8 cellular contexts compared by ENCODE assay signal in the genomic region with DNA sequence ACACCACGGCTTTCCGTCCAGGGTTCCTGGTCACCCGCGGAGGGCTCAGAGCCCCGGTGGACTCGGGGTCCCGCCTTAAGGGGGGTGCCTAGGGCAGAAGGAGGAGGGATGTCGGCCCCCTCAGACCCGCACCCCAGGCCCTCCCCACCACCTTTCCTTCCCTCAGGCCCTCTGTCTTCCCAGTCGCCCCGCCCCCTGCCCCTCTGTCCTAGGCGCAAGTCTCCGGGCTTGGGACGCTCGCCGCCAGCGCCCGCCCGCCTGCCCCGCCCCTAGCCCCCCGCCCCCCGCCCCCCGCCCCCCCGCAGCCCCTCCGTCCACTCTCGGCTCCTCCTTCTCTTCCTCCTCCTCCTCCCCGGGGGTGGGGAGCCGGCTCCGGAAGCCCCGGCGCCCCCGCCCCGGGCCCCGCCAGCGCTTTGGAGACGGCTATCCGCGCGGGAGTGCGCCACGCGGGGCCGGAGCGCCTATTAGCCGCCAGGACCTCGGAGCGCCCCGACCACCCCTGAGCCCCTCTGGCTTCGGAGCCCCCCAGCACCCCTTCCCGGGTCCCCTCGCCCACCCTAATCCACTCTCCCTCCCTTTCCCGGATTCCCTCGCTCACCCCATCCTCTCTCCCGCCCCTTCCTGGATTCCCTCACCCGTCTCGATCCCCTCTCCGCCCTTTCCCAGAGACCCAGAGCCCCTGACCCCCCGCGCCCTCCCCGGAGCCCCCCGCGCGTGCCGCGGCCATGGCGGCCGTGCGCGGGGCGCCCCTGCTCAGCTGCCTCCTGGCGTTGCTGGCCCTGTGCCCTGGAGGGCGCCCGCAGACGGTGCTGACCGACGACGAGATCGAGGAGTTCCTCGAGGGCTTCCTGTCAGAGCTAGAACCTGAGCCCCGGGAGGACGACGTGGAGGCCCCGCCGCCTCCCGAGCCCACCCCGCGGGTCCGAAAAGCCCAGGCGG. TPM values are rescaled to one million over a fixed set of nuclear protein-coding genes. Genes with fewer than 3 reads are reported as not detected.
DNase-seq lines count a peak whose midpoint lies in the region; ATAC-seq lines count a peak whose summit lies in the region.

Gene AEBP1 (plus strand): TSS at position 405 of the 939 bp plus-strand sequence. CDS start 321 bp downstream, at position 726.

- H3K27ac Mint-ChIP-seq in activated naive CD4-positive, alpha-beta T cell treated with anti-CD3 and anti-CD28 coated beads, Interleukin-2, amount 50 U/mL, for 72 hours: peak within 1 kb of the TSS; percentile 19 to 84

- ATAC-seq in activated naive CD4-positive, alpha-beta T cell treated with anti-CD3 and anti-CD28 coated beads, Interleukin-2, amount 50 U/mL, for 72 hours: peak; percentile 59 to 86
- ATAC-seq in left ventricle myocardium superior: peak; percentile 59
- no peak for ATAC-seq in HG03571 (IDR thresholded peaks at IDR 0.05; ENCODE audit: unreplicated experiment)

- intact Hi-C loops in left ventricle myocardium superior (cut with micrococcal nuclease): no loop called here

- DNase-seq in stimulated activated CD4-positive, alpha-beta T cell treated with anti-CD3 and anti-CD28 coated beads, Interleukin-12 subunit alpha, Interleukin-12 subunit beta, amount 100 ng/mL, for 4 hours: peak; percentile 43
- DNase-seq in stimulated activated CD4-positive, alpha-beta T cell treated with anti-CD3 and anti-CD28 coated beads, Interleukin-4, amount 100 ng/mL, for 24 hours: no peak
- DNase-seq in activated naive CD4-positive, alpha-beta T cell treated with anti-CD3 and anti-CD28 coated beads, Interleukin-2, amount 50 U/mL, for 72 hours (ENCODE audit: low spot score in 2 of 2): no peak
- peak; percentile 55 for DNase-seq in left ventricle myocardium superior
- peak; percentile 13 for DNase-seq in renal cortical epithelial cell (ENCODE audit: low read depth)
- DNase-seq in HuH-7.5 (ENCODE audit: low spot score): no peak
- no peak for DNase-seq in effector CD8-positive, alpha-beta T cell (lab: John Stamatoyannopoulos, UW)

- no peaks in the 10 kb centered on the region for H3K9me3 Mint-ChIP-seq in activated naive CD4-positive, alpha-beta T cell treated with anti-CD3 and anti-CD28 coated beads, Interleukin-2, amount 50 U/mL, for 72 hours

- H3K36me3 Mint-ChIP-seq in activated naive CD4-positive, alpha-beta T cell treated with anti-CD3 and anti-CD28 coated beads, Interleukin-2, amount 50 U/mL, for 72 hours: no peaks in the 10 kb centered on the region

RNA-seq across cellular contexts. Expression of gene AEBP1, which starts in this region (rescaled TPM):
- total RNA-seq in activated naive CD4-positive, alpha-beta T cell treated with anti-CD3 and anti-CD28 coated beads, Interleukin-2, amount 50 U/mL, for 72 hours: 10 to 100 TPM; 14.6 to 26.9 TPM
- total RNA-seq in left ventricle myocardium superior (18.4 TPM), renal cortical epithelial cell (3.5 and 19.0 TPM in 2 replicates)

Comparison
In these comparisons a context has a peak if more than half of its experiments do, and no peak if none do; other contexts are left out.
1. DNase-seq: peak in stimulated activated CD4-positive, alpha-beta T cell treated with anti-CD3 and anti-CD28 coated beads, Interleukin-12 subunit alpha, Interleukin-12 subunit beta, amount 100 ng/mL, for 4 hours (single experiment), left ventricle myocardium superior (single experiment) and renal cortical epithelial cell (single experiment); none in stimulated activated CD4-positive, alpha-beta T cell treated with anti-CD3 and anti-CD28 coated beads, Interleukin-4, amount 100 ng/mL, for 24 hours (single experiment), activated naive CD4-positive, alpha-beta T cell treated with anti-CD3 and anti-CD28 coated beads, Interleukin-2, amount 50 U/mL, for 72 hours (0 of 2), HuH-7.5 (single experiment) and effector CD8-positive, alpha-beta T cell (single experiment).